20 cellular contexts compared by ENCODE assay signal in genomic region chr14:92929689-92930608, GRCh38. TPM values are rescaled to one million over a fixed set of nuclear protein-coding genes. Genes with fewer than 3 reads are reported as not detected.
DNase-seq lines count a peak whose midpoint lies in the region; ATAC-seq and TF ChIP-seq lines count a peak whose summit lies in the region.
"Had no signal": no experiment of that assay in that cellular context is flagged by ENCODE, and none has a peak within 500 bp of the region (broad histone marks: within the 10 kb centered on the region; RNA-seq: fewer than 3 reads in every experiment).

No MANE protein-coding gene starts in this region.

- H3K27me3 ChIP-seq in BE2C: no peaks in the 10 kb centered on the region
- H3K27me3 ChIP-seq in neutrophil: peaks cover 18% of the 10 kb centered on the region
- H3K27me3 ChIP-seq in upper lobe of right lung: no peaks in the 10 kb centered on the region
- H3K27me3 ChIP-seq: BLaER1 treated with 17β-estradiol and CSF1 and Interleukin-3, amounts not matched to agents 10 nM and 100 nM had no signal

- no peaks in the 10 kb centered on the region for H3K36me3 Mint-ChIP-seq in activated T-helper 17 cell treated with anti-CD3 and anti-CD28 coated beads, Interleukin-2, amount 50 U/mL, for 72 hours (ENCODE audit: low read depth)
- H3K36me3 Mint-ChIP-seq in stimulated activated naive B cell treated with anti-CD40 and anti-IgM and Interleukin-4, amounts not matched to agents 10 μg/mL and 1 μg/mL and 100 μg/mL, for 72 hours: peaks cover 2 to 4% of the 10 kb centered on the region in 2 donors

- peaks cover 48% of the 10 kb centered on the region for H3K4me1 ChIP-seq in BE2C
- no peaks in the 10 kb centered on the region for H3K4me1 ChIP-seq in neutrophil (ENCODE audit: control insufficient read depth in 1 of 2, insufficient read depth in 1 of 2, low read depth in 1 of 2, low read length in 1 of 2)
- no peaks in the 10 kb centered on the region for H3K4me1 ChIP-seq in upper lobe of right lung
- H3K4me1 ChIP-seq: BLaER1 treated with 17β-estradiol and CSF1 and Interleukin-3, amounts not matched to agents 10 nM and 100 nM had no signal

- DNase-seq in BE2C (no peak), upper lobe of right lung (peak; percentile 26), activated gamma-delta T cell (lab: John Stamatoyannopoulos, UW) (no peak)
- no peak for DNase-seq in stimulated activated naive B cell treated with anti-CD40 and anti-IgM and Interleukin-4, amounts not matched to agents 10 μg/mL and 1 μg/mL and 100 μg/mL, for 72 hours
- DNase-seq in stimulated activated CD4-positive, alpha-beta T cell treated with anti-CD3 and anti-CD28 coated beads, Interleukin-2, amount 100 ng/mL, for 24 hours: no peak
- DNase-seq: 8988T; Calu3; CD8-positive, alpha-beta T cell; DMS79 treated with DMSO at 0.1 percent for 48 hours; GF-D8; GOT3; H7; HFFc6 had no signal

- no peaks in the 10 kb centered on the region for H3K9me3 Mint-ChIP-seq in activated T-helper 17 cell treated with anti-CD3 and anti-CD28 coated beads, Interleukin-2, amount 50 U/mL, for 72 hours
- no peaks in the 10 kb centered on the region for H3K9me3 Mint-ChIP-seq in stimulated activated naive B cell treated with anti-CD40 and anti-IgM and Interleukin-4, amounts not matched to agents 10 μg/mL and 1 μg/mL and 100 μg/mL, for 72 hours
- H3K9me3 Mint-ChIP-seq: CD8-positive, alpha-beta T cell; HFFc6 had no signal

- no peaks in the 10 kb centered on the region for H3K4me1 Mint-ChIP-seq in activated T-helper 17 cell treated with anti-CD3 and anti-CD28 coated beads, Interleukin-2, amount 50 U/mL, for 72 hours
- H3K4me1 Mint-ChIP-seq in stimulated activated naive B cell treated with anti-CD40 and anti-IgM and Interleukin-4, amounts not matched to agents 10 μg/mL and 1 μg/mL and 100 μg/mL, for 72 hours: peaks cover 0 to 2% of the 10 kb centered on the region in 2 donors

- intact Hi-C loops in upper lobe of right lung (cut with DNase I): no loop called here

- TF ChIP-seq CTCF in BE2C (IDR thresholded peaks at IDR 0.05; ENCODE audit: low read depth, low read length) (no peak), neutrophil (IDR thresholded peaks at IDR 0.05) (no peak), upper lobe of right lung (IDR thresholded peaks at IDR 0.05) (no peak)

- no peak overlapping the region for H3K4me3 Mint-ChIP-seq in activated T-helper 17 cell treated with anti-CD3 and anti-CD28 coated beads, Interleukin-2, amount 50 U/mL, for 72 hours
- no peak overlapping the region for H3K4me3 Mint-ChIP-seq in stimulated activated naive B cell treated with anti-CD40 and anti-IgM and Interleukin-4, amounts not matched to agents 10 μg/mL and 1 μg/mL and 100 μg/mL, for 72 hours
- H3K4me3 Mint-ChIP-seq: CD8-positive, alpha-beta T cell; HFFc6 had no signal

- peaks cover 100% of the 10 kb centered on the region for H3K36me3 ChIP-seq in BE2C
- H3K36me3 ChIP-seq in neutrophil: no peaks in the 10 kb centered on the region
- no peaks in the 10 kb centered on the region for H3K36me3 ChIP-seq in upper lobe of right lung
- H3K36me3 ChIP-seq: BLaER1 treated with 17β-estradiol and CSF1 and Interleukin-3, amounts not matched to agents 10 nM and 100 nM had no signal

- peak overlapping the region; percentile 10 for H3K27ac ChIP-seq in neutrophil
- no peak overlapping the region for H3K27ac ChIP-seq in upper lobe of right lung
- H3K27ac ChIP-seq: BLaER1 treated with 17β-estradiol and CSF1 and Interleukin-3, amounts not matched to agents 10 nM and 100 nM; HL-60 had no signal

- H3K27ac Mint-ChIP-seq in activated T-helper 17 cell treated with anti-CD3 and anti-CD28 coated beads, Interleukin-2, amount 50 U/mL, for 72 hours: no peak overlapping the region
- no peak overlapping the region for H3K27ac Mint-ChIP-seq in stimulated activated naive B cell treated with anti-CD40 and anti-IgM and Interleukin-4, amounts not matched to agents 10 μg/mL and 1 μg/mL and 100 μg/mL, for 72 hours
- H3K27ac Mint-ChIP-seq: CD8-positive, alpha-beta T cell; HFFc6 had no signal

- peak; percentile 5 for ATAC-seq in activated T-helper 17 cell treated with anti-CD3 and anti-CD28 coated beads, Interleukin-2, amount 50 U/mL, for 72 hours (replicated peaks)
- ATAC-seq in upper lobe of right lung: no peak
- no peak for ATAC-seq in stimulated activated naive B cell treated with anti-CD40 and anti-IgM and Interleukin-4, amounts not matched to agents 10 μg/mL and 1 μg/mL and 100 μg/mL, for 72 hours (replicated peaks)
- ATAC-seq: CD8-positive, alpha-beta T cell; HCT116 had no signal

- H3K4me3 ChIP-seq in BE2C (ENCODE audit: low read depth, low read length) (0 out of 2 replicates have a peak overlapping the region, but pooled peaks have one; percentile 21), neutrophil (ENCODE audit: low read depth in 1 of 2, low read length in 1 of 2) (no peak overlapping the region), upper lobe of right lung (no peak overlapping the region)
- H3K4me3 ChIP-seq: BLaER1 treated with 17β-estradiol and CSF1 and Interleukin-3, amounts not matched to agents 10 nM and 100 nM had no signal

- no peaks in the 10 kb centered on the region for H3K9me3 ChIP-seq in BE2C
- H3K9me3 ChIP-seq in neutrophil: no peaks in the 10 kb centered on the region
- no peaks in the 10 kb centered on the region for H3K9me3 ChIP-seq in upper lobe of right lung
- H3K9me3 ChIP-seq: BLaER1 treated with 17β-estradiol and CSF1 and Interleukin-3, amounts not matched to agents 10 nM and 100 nM had no signal

- peaks cover 5% of the 10 kb centered on the region for H3K27me3 Mint-ChIP-seq in activated T-helper 17 cell treated with anti-CD3 and anti-CD28 coated beads, Interleukin-2, amount 50 U/mL, for 72 hours
- peaks cover 7 to 9% of the 10 kb centered on the region in 2 donors for H3K27me3 Mint-ChIP-seq in stimulated activated naive B cell treated with anti-CD40 and anti-IgM and Interleukin-4, amounts not matched to agents 10 μg/mL and 1 μg/mL and 100 μg/mL, for 72 hours

RNA-seq across cellular contexts. Expression of gene CHGA, which starts 7.0 kb away (rescaled TPM):
- 6,216 TPM for polyA plus RNA-seq in BE2C (2012; ENCODE audit: insufficient read depth, insufficient read length, low read depth)
- total RNA-seq in activated T-helper 17 cell treated with anti-CD3 and anti-CD28 coated beads, Interleukin-2, amount 50 U/mL, for 72 hours: not detected
- total RNA-seq in upper lobe of right lung: not detected
- total RNA-seq: CD8-positive, alpha-beta T cell; HFFc6; HT1080 had no signal
- polyA plus RNA-seq: AG04450 had no signal
